Comparison of ENCODE assay signal across 19 cellular contexts in genomic region chr11:72578051-72578450, GRCh38.
DNase-seq lines count a peak whose midpoint lies in the region; ATAC-seq and TF ChIP-seq lines count a peak whose summit lies in the region.
"Had no signal": no experiment of that assay in that cellular context is flagged by ENCODE, and none has a peak within 500 bp of the region (broad histone marks: within the 10 kb centered on the region; RNA-seq: fewer than 3 reads in every experiment).

No MANE protein-coding gene starts in this region.

- H3K4me3 ChIP-seq in left ventricle myocardium inferior (no peak overlapping the region), RWPE2 (ENCODE audit: severe bottlenecking) (no peak overlapping the region), vagina (no peak overlapping the region)
- H3K4me3 ChIP-seq: SJSA1 had no signal

- TF ChIP-seq CTCF in left ventricle myocardium inferior (IDR thresholded peaks at IDR 0.05; ENCODE audit: borderline replicate concordance) (no peak), RWPE2 (IDR thresholded peaks at IDR 0.05; ENCODE audit: poor library complexity, severe bottlenecking) (no peak), vagina (IDR thresholded peaks at IDR 0.05) (no peak)

- DNase-seq in left ventricle myocardium superior (peak; percentile 4), left ventricle myocardium inferior (no peak), RWPE2 (ENCODE audit: low spot score) (peak; percentile 39), mesenteric fat pad (ENCODE audit: low spot score) (peak; percentile 57), vagina (ENCODE audit: extremely low spot score in 2 of 2) (no peak), A172 (ENCODE audit: low spot score) (no peak)
- DNase-seq: Calu3; CD4-positive, alpha-beta memory T cell; DMS53; HCEC 1CT; NCI-H1105; NCI-H1694; NCI-H345; NCI-H526 treated with DMSO at 0.1 percent for 48 hours; NK-92 treated with Interleukin-12 subunit alpha and Interleukin-12 subunit beta, amount 100 ng/mL, for 24 hours; RPMI8226 had no signal

- H3K27ac ChIP-seq in left ventricle myocardium inferior (replicated peaks) (no peak overlapping the region), RWPE2 (ENCODE audit: poor library complexity, severe bottlenecking) (no peak overlapping the region), vagina (no peak overlapping the region)
- H3K27ac ChIP-seq: HL-60, SJSA1 had no signal

- intact Hi-C loops in left ventricle myocardium superior (cut with micrococcal nuclease), result loop anchor here (10.0 kb wide), 1 partner anchor 93 kb away; no protein-coding TSS in a partner anchor
- intact Hi-C loops in left ventricle myocardium inferior (cut with micrococcal nuclease), result loop anchor here (10.0 kb wide), 1 partner anchor 103 kb away; no protein-coding TSS in a partner anchor
- intact Hi-C loops in vagina (cut with DNase I), result loop anchor here (10.0 kb wide), 1 partner anchor 103 kb away; no protein-coding TSS in a partner anchor

- H3K9me3 ChIP-seq in left ventricle myocardium inferior (replicated peaks), result no peaks in the 10 kb centered on the region
- no peaks in the 10 kb centered on the region for H3K9me3 ChIP-seq in RWPE2 (ENCODE audit: severe bottlenecking)
- H3K9me3 ChIP-seq in vagina, result no peaks in the 10 kb centered on the region
- H3K9me3 ChIP-seq: SJSA1 had no signal

- TF ChIP-seq POLR2A in vagina (IDR thresholded peaks at IDR 0.05), result no peak

- no peaks in the 10 kb centered on the region for H3K27me3 ChIP-seq in left ventricle myocardium inferior (ENCODE audit: low read depth)
- no peaks in the 10 kb centered on the region for H3K27me3 ChIP-seq in RWPE2 (ENCODE audit: insufficient read depth, poor library complexity, severe bottlenecking)
- no peaks in the 10 kb centered on the region for H3K27me3 ChIP-seq in vagina
- H3K27me3 ChIP-seq: SJSA1 had no signal

- H3K36me3 ChIP-seq in left ventricle myocardium inferior, result peaks cover 56% of the 10 kb centered on the region
- H3K36me3 ChIP-seq in RWPE2 (ENCODE audit: low read depth), result no peaks in the 10 kb centered on the region
- no peaks in the 10 kb centered on the region for H3K36me3 ChIP-seq in vagina
- H3K36me3 ChIP-seq: SJSA1 had no signal

- H3K4me1 ChIP-seq in left ventricle myocardium inferior (no peaks in the 10 kb centered on the region), RWPE2 (ENCODE audit: insufficient read depth, poor library complexity, severe bottlenecking) (peaks cover 4% of the 10 kb centered on the region), vagina (no peaks in the 10 kb centered on the region)
- H3K4me1 ChIP-seq: SJSA1 had no signal

- ATAC-seq in left ventricle myocardium superior (no peak), RWPE2 (ENCODE audit: low read depth) (no peak), HG03025 (IDR thresholded peaks at IDR 0.05; ENCODE audit: low FRiP score, unreplicated experiment) (no peak)

Comparison
In these comparisons a context has a peak if more than half of its experiments do, and no peak if none do; other contexts are left out.
1. DNase-seq: peak in left ventricle myocardium superior (single experiment), RWPE2 (single experiment) and mesenteric fat pad (single experiment); none in left ventricle myocardium inferior (single experiment), vagina (0 of 2) and A172 (single experiment).